ENCODE assay signal across 8 cellular contexts in the genomic region with DNA sequence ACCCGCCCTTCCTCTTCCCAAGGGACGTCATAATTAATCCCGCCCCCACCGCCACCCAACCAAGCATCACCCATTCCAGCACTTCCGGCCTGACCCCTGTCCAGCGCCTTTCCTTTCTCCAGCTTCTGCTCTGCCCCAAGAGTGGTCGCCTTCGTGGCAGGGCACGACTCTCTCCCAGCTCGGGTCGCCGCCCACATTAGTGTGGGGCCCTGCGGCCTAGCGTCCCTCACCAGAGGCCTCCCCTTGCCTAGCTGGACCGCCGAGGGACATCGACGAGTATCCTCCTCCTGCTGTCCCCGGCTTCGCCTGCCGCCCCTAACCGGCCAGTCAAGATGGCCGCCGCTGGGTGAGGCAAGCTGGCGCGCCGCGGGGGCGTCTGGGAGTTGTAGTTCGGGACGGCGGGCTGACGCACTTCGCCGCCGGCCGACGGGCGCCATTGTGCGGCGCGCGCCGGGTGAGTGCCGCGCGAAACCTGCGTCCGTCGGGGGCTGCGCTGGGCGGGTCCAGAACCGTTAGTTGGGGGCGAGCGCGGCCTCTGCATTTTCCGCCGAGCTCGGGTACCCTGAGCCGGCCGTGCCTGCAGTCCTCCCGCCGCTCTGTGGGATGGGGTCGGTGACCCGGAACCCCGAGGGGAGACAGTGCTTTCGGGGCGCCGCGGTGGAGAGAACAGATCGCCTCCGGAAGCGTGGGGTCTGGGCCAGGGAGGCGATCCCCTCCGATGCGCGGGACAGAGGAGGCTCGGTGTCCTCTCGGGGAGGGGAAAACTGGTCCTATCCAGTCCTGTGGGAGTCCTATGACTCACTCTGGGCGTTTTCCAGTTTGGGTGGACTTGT. TPM values are rescaled to one million over a fixed set of nuclear protein-coding genes. Genes with fewer than 3 reads are reported as not detected.
DNase-seq lines count a peak whose midpoint lies in the region; ATAC-seq and TF ChIP-seq lines count a peak whose summit lies in the region.

Gene ZNF274, plus strand, starts transcription at position 73 of the 833 bp plus-strand sequence. CDS start 905 bp downstream, outside the sequence.

- DNase-seq in NCI-H1105 treated with DMSO at 0.1 percent for 48 hours (lab: John Stamatoyannopoulos, UW): peak; percentile 88
- DNase-seq in amniotic epithelial cell (ENCODE audit: low read depth): peak; percentile 92
- peak; percentile 95 for DNase-seq in left cardiac atrium
- peak; percentile 87 for DNase-seq in progenitor cell of endocrine pancreas (ENCODE audit: low spot score, unreplicated experiment)
- peak; percentile 98 for DNase-seq in upper lobe of right lung

- H3K4me3 ChIP-seq in GM12875 (ENCODE audit: low read depth, low read length) (peak within 1 kb of the TSS; percentile 73), upper lobe of right lung (peak within 1 kb of the TSS; percentile 90)

- peak within 1 kb of the TSS; percentile 100 for H3K27ac Mint-ChIP-seq in progenitor cell of endocrine pancreas

- H3K36me3 ChIP-seq in upper lobe of right lung: peaks cover 20% of the 10 kb centered on the region

- no peaks in the 10 kb centered on the region for H3K27me3 ChIP-seq in upper lobe of right lung

- peak within 1 kb of the TSS; percentile 99 for H3K27ac ChIP-seq in upper lobe of right lung

- TF ChIP-seq CTCF in GM12875 (IDR thresholded peaks at IDR 0.05; ENCODE audit: borderline replicate concordance, insufficient read depth, low read depth, low read length) (no peak), progenitor cell of endocrine pancreas (IDR thresholded peaks at IDR 0.05; ENCODE audit: unreplicated experiment) (no peak), upper lobe of right lung (IDR thresholded peaks at IDR 0.05) (no peak)

- H3K9me3 ChIP-seq in upper lobe of right lung: peaks cover 81% of the 10 kb centered on the region

- H3K4me3 Mint-ChIP-seq in progenitor cell of endocrine pancreas (ENCODE audit: low read depth): peak within 1 kb of the TSS; percentile 95

- peaks cover 58% of the 10 kb centered on the region for H3K36me3 Mint-ChIP-seq in progenitor cell of endocrine pancreas (ENCODE audit: insufficient read depth)

- intact Hi-C loops in T-helper 1 cell treated with Interleukin-12 subunit alpha and Interleukin-12 subunit beta and Interleukin-4 antibody, amounts not matched to agents 30 ng/mL and 1 ng/mL, for 36 hours (cut with micrococcal nuclease): loop anchor here (1.0 to 5.0 kb wide), 17 partner anchors 95 to 903 kb away; partner anchors contain the start of genes ERVK3-1, RPS5, TRAPPC2B and ZBTB45
- intact Hi-C loops in left cardiac atrium (cut with DNase I): loop anchor here in 1 of 2 donors (2.0 kb wide), 1 partner anchor 96 kb away; the partner anchor contains the start of gene ZNF8
- intact Hi-C loops in upper lobe of right lung (cut with DNase I): no loop called here

- ATAC-seq in HG02642 (IDR thresholded peaks at IDR 0.05; ENCODE audit: poor library complexity, unreplicated experiment): peak; percentile 91
- ATAC-seq in left cardiac atrium: peak; percentile 97
- peak; percentile 95 for ATAC-seq in upper lobe of right lung

- H3K4me1 Mint-ChIP-seq in progenitor cell of endocrine pancreas (ENCODE audit: low read depth): no peaks in the 10 kb centered on the region

- H3K9me3 Mint-ChIP-seq in progenitor cell of endocrine pancreas (ENCODE audit: low read depth): peaks cover 27% of the 10 kb centered on the region

- H3K4me1 ChIP-seq in upper lobe of right lung: peaks cover 4% of the 10 kb centered on the region

- no peaks in the 10 kb centered on the region for H3K27me3 Mint-ChIP-seq in progenitor cell of endocrine pancreas

RNA-seq across cellular contexts. Expression of gene ZNF274, which starts in this region (rescaled TPM):
- total RNA-seq in T-helper 1 cell treated with Interleukin-12 subunit alpha and Interleukin-12 subunit beta and Interleukin-4 antibody, amounts not matched to agents 30 ng/mL and 1 ng/mL, for 36 hours: 20.7 and 21.0 TPM in 2 replicates
- total RNA-seq in left cardiac atrium (10 to 100 TPM; 20.9 to 28.3 TPM), progenitor cell of endocrine pancreas (26.1 and 29.0 TPM in 2 replicates), upper lobe of right lung (31.9 TPM)

Comparison
In these comparisons a context has a peak if more than half of its experiments do, and no peak if none do; other contexts are left out.
1. Peak in every context shown above with its lines: DNase-seq, ATAC-seq, H3K4me3 ChIP-seq and H3K27ac ChIP-seq.